In genomic region chr3:109678600-109678999, GRCh38 we compare ENCODE assay signal across 32 cellular contexts.
"Had no signal": no experiment of that assay in that cellular context is flagged by ENCODE, and none has a peak within 500 bp of the region (broad histone marks: within the 10 kb centered on the region; RNA-seq: fewer than 3 reads in every experiment).

No MANE protein-coding gene starts in this region.

- H3K9me3 Mint-ChIP-seq: activated B cell treated with CpG ODN at 0.5 μM for 24 hours; activated CD4-positive, alpha-beta memory T cell treated with anti-CD3 and anti-CD28 coated beads for 36 hours; activated naive CD4-positive, alpha-beta T cell treated with anti-CD3 and anti-CD28 coated beads, Interleukin-2, amount 10 ng/mL, durations not matched to agents 7 days and 5 days; activated naive CD4-positive, alpha-beta T cell treated with anti-CD3 and anti-CD28 coated beads, Interleukin-2, amount 50 U/mL, for 72 hours; activated naive CD8-positive, alpha-beta T cell treated with anti-CD3 and anti-CD28 coated beads, Interleukin-2, amount 10 ng/mL, durations not matched to agents 7 days and 5 days; activated T-cell treated with anti-CD3 and anti-CD28 coated beads, Interleukin-2, amount 50 U/mL, for 24 hours; activated T-cell treated with anti-CD3 and anti-CD28 coated beads, Interleukin-2, amount 50 U/mL, for 72 hours; central memory CD8-positive, alpha-beta T cell; endodermal cell; T-helper 2 cell treated with Interferon-gamma antibody and Interleukin-4, amounts not matched to agents 5 μg/mL and 100 μg/mL, for 36 hours had no signal

- H3K27me3 Mint-ChIP-seq: activated B cell treated with CpG ODN at 0.5 μM for 24 hours; activated CD4-positive, alpha-beta memory T cell treated with anti-CD3 and anti-CD28 coated beads for 36 hours; activated T-cell treated with anti-CD3 and anti-CD28 coated beads, Interleukin-2, amount 50 U/mL, for 24 hours; dendritic cell treated with granulocyte-macrophage colony-stimulating factor and Interleukin-4, amounts not matched to agents 40 ng/mL and 50 ng/mL, for 4 days; T-helper 17 cell had no signal

- H3K4me3 ChIP-seq: ascending aorta, coronary artery, dorsolateral prefrontal cortex had no signal

- H3K27ac ChIP-seq: ascending aorta, brain microvascular endothelial cell, coronary artery, dorsolateral prefrontal cortex, WERI-Rb-1 had no signal

- DNase-seq: activated B cell treated with CpG ODN at 0.5 μM for 24 hours; activated CD4-positive, alpha-beta memory T cell treated with anti-CD3 and anti-CD28 coated beads for 36 hours; activated CD4-positive, alpha-beta T cell treated with anti-CD3 and anti-CD28 coated beads for 48 hours; activated CD8-positive, alpha-beta memory T cell treated with anti-CD3 and anti-CD28 coated beads, Interleukin-2, amount 50 U/mL, for 48 hours; activated CD8-positive, alpha-beta T cell treated with anti-CD3 and anti-CD28 coated beads, Interleukin-2, amount 10 ng/mL, durations not matched to agents 7 days and 5 days; activated gamma-delta T cell; activated naive CD4-positive, alpha-beta T cell; activated naive CD4-positive, alpha-beta T cell treated with anti-CD3 and anti-CD28 coated beads, Interleukin-2, amount 10 ng/mL, durations not matched to agents 7 days and 5 days; activated naive CD8-positive, alpha-beta T cell treated with anti-CD3 and anti-CD28 coated beads, Interleukin-2, amount 10 ng/mL, durations not matched to agents 7 days and 5 days; activated T-cell treated with anti-CD3 and anti-CD28 coated beads for 4 hours; activated T-cell treated with anti-CD3 and anti-CD28 coated beads, Interleukin-2, amount 50 U/mL, for 24 hours; activated T-cell treated with anti-CD3 and anti-CD28 coated beads, Interleukin-2, amount 50 U/mL, for 72 hours; brain microvascular endothelial cell; dorsolateral prefrontal cortex; effector memory CD4-positive, alpha-beta T cell; endodermal cell; foreskin fibroblast; head of caudate nucleus; T-helper 1 cell; T-helper 17 cell; T1000; WERI-Rb-1 had no signal

- H3K36me3 ChIP-seq: ascending aorta, brain microvascular endothelial cell, WERI-Rb-1 had no signal

- H3K27me3 ChIP-seq: ascending aorta, brain microvascular endothelial cell, dorsolateral prefrontal cortex had no signal

- H3K36me3 Mint-ChIP-seq: activated CD4-positive, alpha-beta memory T cell treated with anti-CD3 and anti-CD28 coated beads for 36 hours; activated naive CD4-positive, alpha-beta T cell treated with anti-CD3 and anti-CD28 coated beads, Interleukin-2, amount 10 ng/mL, durations not matched to agents 7 days and 5 days; activated naive CD4-positive, alpha-beta T cell treated with anti-CD3 and anti-CD28 coated beads, Interleukin-2, amount 50 U/mL, for 72 hours; activated naive CD8-positive, alpha-beta T cell treated with anti-CD3 and anti-CD28 coated beads, Interleukin-2, amount 10 ng/mL, durations not matched to agents 7 days and 5 days had no signal

- H3K4me1 Mint-ChIP-seq: activated B cell treated with CpG ODN at 0.5 μM for 24 hours; activated naive CD4-positive, alpha-beta T cell treated with anti-CD3 and anti-CD28 coated beads, Interleukin-2, amount 10 ng/mL, durations not matched to agents 7 days and 5 days; activated naive CD8-positive, alpha-beta T cell treated with anti-CD3 and anti-CD28 coated beads, Interleukin-2, amount 10 ng/mL, durations not matched to agents 7 days and 5 days; central memory CD8-positive, alpha-beta T cell; endodermal cell; T-helper 17 cell had no signal

- H3K4me1 ChIP-seq: ascending aorta had no signal

- H3K9me3 ChIP-seq: ascending aorta had no signal

- H3K27ac Mint-ChIP-seq: activated B cell treated with CpG ODN at 0.5 μM for 24 hours; activated CD4-positive, alpha-beta memory T cell treated with anti-CD3 and anti-CD28 coated beads for 36 hours; activated CD8-positive, alpha-beta T cell treated with anti-CD3 and anti-CD28 coated beads, Interleukin-2, amount 10 ng/mL, durations not matched to agents 7 days and 5 days; activated naive CD4-positive, alpha-beta T cell treated with anti-CD3 and anti-CD28 coated beads, Interleukin-2, amount 10 ng/mL, durations not matched to agents 7 days and 5 days; activated naive CD4-positive, alpha-beta T cell treated with anti-CD3 and anti-CD28 coated beads, Interleukin-2, amount 50 U/mL, for 72 hours; activated naive CD8-positive, alpha-beta T cell treated with anti-CD3 and anti-CD28 coated beads, Interleukin-2, amount 10 ng/mL, durations not matched to agents 7 days and 5 days; activated T-cell treated with anti-CD3 and anti-CD28 coated beads, Interleukin-2, amount 50 U/mL, for 24 hours; activated T-cell treated with anti-CD3 and anti-CD28 coated beads, Interleukin-2, amount 50 U/mL, for 72 hours; dendritic cell treated with granulocyte-macrophage colony-stimulating factor and Interleukin-4, amounts not matched to agents 40 ng/mL and 50 ng/mL, for 4 days; endodermal cell; T-helper 17 cell; T-helper 2 cell treated with Interferon-gamma antibody and Interleukin-4, amounts not matched to agents 5 μg/mL and 100 μg/mL, for 36 hours had no signal

- FAIRE-seq: bronchial epithelial cell, frontal cortex had no signal

- H3K4me3 Mint-ChIP-seq: activated B cell treated with CpG ODN at 0.5 μM for 24 hours; activated CD4-positive, alpha-beta memory T cell treated with anti-CD3 and anti-CD28 coated beads for 36 hours; activated CD8-positive, alpha-beta T cell treated with anti-CD3 and anti-CD28 coated beads, Interleukin-2, amount 10 ng/mL, durations not matched to agents 7 days and 5 days; activated naive CD4-positive, alpha-beta T cell treated with anti-CD3 and anti-CD28 coated beads, Interleukin-2, amount 10 ng/mL, durations not matched to agents 7 days and 5 days; activated naive CD8-positive, alpha-beta T cell treated with anti-CD3 and anti-CD28 coated beads, Interleukin-2, amount 10 ng/mL, durations not matched to agents 7 days and 5 days; activated T-cell treated with anti-CD3 and anti-CD28 coated beads, Interleukin-2, amount 50 U/mL, for 24 hours; activated T-cell treated with anti-CD3 and anti-CD28 coated beads, Interleukin-2, amount 50 U/mL, for 72 hours; central memory CD8-positive, alpha-beta T cell; dendritic cell treated with granulocyte-macrophage colony-stimulating factor and Interleukin-4, amounts not matched to agents 40 ng/mL and 50 ng/mL, for 4 days; endodermal cell; T-helper 17 cell; T-helper 2 cell treated with Interferon-gamma antibody and Interleukin-4, amounts not matched to agents 5 μg/mL and 100 μg/mL, for 36 hours had no signal

- ATAC-seq: activated CD4-positive, CD25-positive, alpha-beta regulatory T cell treated with anti-CD3 and anti-CD28 coated beads, Interleukin-2, amount 50 U/mL, for 24 hours; activated CD8-positive, alpha-beta T cell treated with anti-CD3 and anti-CD28 coated beads, Interleukin-2, amount 10 ng/mL, durations not matched to agents 7 days and 5 days; activated naive CD4-positive, alpha-beta T cell treated with anti-CD3 and anti-CD28 coated beads, Interleukin-2, amount 50 U/mL, for 72 hours; activated T-cell treated with anti-CD3 and anti-CD28 coated beads, Interleukin-2, amount 50 U/mL, for 72 hours; esophagus mucosa; T-helper 17 cell had no signal
